ENCODE assay signal across 21 cellular contexts in genomic region chr1:195960580-195960979, GRCh38.
DNase-seq lines count a peak whose midpoint lies in the region; ATAC-seq, FAIRE-seq and TF ChIP-seq lines count a peak whose summit lies in the region.
"Had no signal": no experiment of that assay in that cellular context is flagged by ENCODE, and none has a peak within 500 bp of the region (broad histone marks: within the 10 kb centered on the region; RNA-seq: fewer than 3 reads in every experiment).

No MANE protein-coding gene starts in this region.

- no peak overlapping the region for H3K4me2 ChIP-seq in H1 (ENCODE audit: insufficient read depth in 1 of 2, low read depth in 2 of 2, low read length in 2 of 2)
- H3K4me2 ChIP-seq: A549, KMS-11 had no signal

- H2AK5ac ChIP-seq in H1 (ENCODE audit: low read depth, low read length), result no peak overlapping the region

- intact Hi-C loops in left ventricle myocardium inferior (cut with micrococcal nuclease), result no loop called here

- no peak for FAIRE-seq in H1 (lab: Jason Lieb, UNC)
- FAIRE-seq: A549 had no signal

- H3K79me1 ChIP-seq in H1 (ENCODE audit: low read depth, low read length), result no peaks in the 10 kb centered on the region

- no peak overlapping the region for H2BK20ac ChIP-seq in H1 (ENCODE audit: low read length)

- H3K23ac ChIP-seq in H1 (ENCODE audit: insufficient read length), result no peak overlapping the region

- H3K27ac ChIP-seq in H1 (ENCODE audit: low read depth, low read length), result no peak overlapping the region; the same call in 1 of the 2 replicates
- no peak overlapping the region for H3K27ac ChIP-seq in left ventricle myocardium inferior (replicated peaks)
- H3K27ac ChIP-seq: A549, KMS-11, SJSA1 had no signal

- H3K4me1 ChIP-seq in H1 (replicated peaks in 1 of 4; ENCODE audit: control insufficient read depth in 3 of 4, insufficient read depth in 4 of 4, low read length in 3 of 4), result peaks cover 0 to 3% (median 0%) of the 10 kb centered on the region in 4 experiments; a peak in 2 of 7 replicates
- no peaks in the 10 kb centered on the region for H3K4me1 ChIP-seq in left ventricle myocardium inferior
- H3K4me1 ChIP-seq: A549, SJSA1 had no signal

- no peak overlapping the region for H3K4ac ChIP-seq in H1 (replicated peaks; ENCODE audit: insufficient read length, low read depth, low read length)

- H3K9me3 ChIP-seq in H1 (ENCODE audit: insufficient read depth in 2 of 2, low read depth in 1 of 2, low read length in 1 of 2) (no peaks in the 10 kb centered on the region), left ventricle myocardium inferior (replicated peaks) (no peaks in the 10 kb centered on the region)
- H3K9me3 ChIP-seq: A549, HAP-1, SJSA1 had no signal

- no peak overlapping the region for H3K14ac ChIP-seq in H1 (ENCODE audit: insufficient read length)

- no peak overlapping the region for H3K18ac ChIP-seq in H1 (ENCODE audit: extremely low read depth, low read length)

- H2BK120ac ChIP-seq in H1 (replicated peaks; ENCODE audit: low read depth, low read length), result no peak overlapping the region

- H4K91ac ChIP-seq in H1 (replicated peaks; ENCODE audit: insufficient read length, low read length), result no peak overlapping the region

- peak overlapping the region; percentile 93; the same call in 1 of the 2 replicates for H2AFZ ChIP-seq in H1 (ENCODE audit: low read length)

- H3K36me3 ChIP-seq in H1 (ENCODE audit: control insufficient read depth in 2 of 4, insufficient read depth in 4 of 4, low read length in 3 of 4) (no peaks in the 10 kb centered on the region), left ventricle myocardium inferior (no peaks in the 10 kb centered on the region)
- H3K36me3 ChIP-seq: HAP-1, SJSA1 had no signal

- H3K27me3 ChIP-seq in H1 (replicated peaks in 1 of 4; ENCODE audit: control insufficient read depth in 3 of 4, extremely low read depth in 1 of 4, insufficient read depth in 3 of 4, low read length in 3 of 4), result no peaks in the 10 kb centered on the region
- no peaks in the 10 kb centered on the region for H3K27me3 ChIP-seq in left ventricle myocardium inferior (ENCODE audit: low read depth)
- H3K27me3 ChIP-seq: SJSA1 had no signal

- no peak overlapping the region for H2BK12ac ChIP-seq in H1 (ENCODE audit: low read depth, low read length)

- H3K9ac ChIP-seq in H1 (replicated peaks in 1 of 4; ENCODE audit: extremely low read depth in 1 of 4, low read depth in 3 of 4, low read length in 3 of 4), result no peak overlapping the region
- H3K9ac ChIP-seq: KMS-11 had no signal

- CTCF ChIA-PET in H1 (lab: Charles Lee; ENCODE audit: partially characterized antibody), result interaction anchor here (1.2 kb wide), 1 partner anchor 13 kb away, joined by 4 read pairs; no protein-coding TSS in a partner anchor

- TF ChIP-seq CTCF in H1 (IDR thresholded peaks at IDR 0.05; ENCODE audit: control extremely low read depth in 1 of 3, insufficient read depth in 1 of 3, low read depth in 1 of 3, low read length in 3 of 3) (no peak), left ventricle myocardium inferior (IDR thresholded peaks at IDR 0.05; ENCODE audit: borderline replicate concordance) (no peak)

- H3K4me3 ChIP-seq in H1 (ENCODE audit: extremely low read depth in 1 of 4, insufficient read depth in 2 of 4, low read depth in 3 of 4, low read length in 4 of 4) (no peak overlapping the region), left ventricle myocardium inferior (no peak overlapping the region)
- H3K4me3 ChIP-seq: A549, HAP-1, SJSA1 had no signal

- no peak overlapping the region for H4K5ac ChIP-seq in H1 (ENCODE audit: insufficient read length, low read depth, low read length)

- no peaks in the 10 kb centered on the region for H4K20me1 ChIP-seq in H1 (replicated peaks in 1 of 2; ENCODE audit: control insufficient read depth in 1 of 2, insufficient read depth in 2 of 2, low read length in 2 of 2)

- no peak overlapping the region for H2BK15ac ChIP-seq in H1 (ENCODE audit: low read length)

- ATAC-seq in GM18870 (IDR thresholded peaks at IDR 0.05; ENCODE audit: unreplicated experiment) (peak; percentile 67), HG02588 (IDR thresholded peaks at IDR 0.05; ENCODE audit: unreplicated experiment) (peak; percentile 69), HG03378 (IDR thresholded peaks at IDR 0.05; ENCODE audit: unreplicated experiment) (peak; percentile 47), GM18505 (IDR thresholded peaks at IDR 0.05; ENCODE audit: unreplicated experiment) (no peak), GM18519 (IDR thresholded peaks at IDR 0.05; ENCODE audit: low FRiP score, unreplicated experiment) (no peak)
- ATAC-seq: A549, Right ventricle myocardium inferior had no signal

- no peak for TF ChIP-seq POLR2A in H1 (IDR thresholded peaks at IDR 0.05; ENCODE audit: control extremely low read depth in 1 of 2, low read depth in 2 of 2, low read length in 2 of 2)
- no peak for TF ChIP-seq POLR2A in GM18505 (IDR thresholded peaks at IDR 0.05; ENCODE audit: borderline replicate concordance, extremely low read depth, insufficient read depth, insufficient read length)

- POLR2A ChIA-PET in H1 (lab: Charles Lee; ENCODE audit: partially characterized antibody), result no interaction called here

- no peak for DNase-seq in H1 (ENCODE audit: low read depth in 1 of 2, low spot score in 2 of 2)
- DNase-seq in DMS 273 treated with DMSO at 0.1 percent for 48 hours (lab: John Stamatoyannopoulos, UW), result no peak
- DNase-seq in left ventricle myocardium inferior, result no peak
- DNase-seq: EL, GF-D8, MV-4-11, NCI-H1105 treated with DMSO at 0.1 percent for 48 hours, NCI-H2029 treated with DMSO at 0.1 percent for 48 hours, NCI-H2171, NCI-H524 treated with DMSO at 0.1 percent for 48 hours, NCI-H82 had no signal

- no peak for TF ChIP-seq EP300 in H1 (IDR thresholded peaks at IDR 0.05; ENCODE audit: borderline replicate concordance in 1 of 2, low read depth in 2 of 2, low read length in 2 of 2)

- no peak overlapping the region for H2BK5ac ChIP-seq in H1 (ENCODE audit: low read depth, low read length)

- TF ChIP-seq RAD21 in H1 (IDR thresholded peaks at IDR 0.05 in 1 of 2, conservative IDR thresholded peaks at IDR 0.05 in 1 of 2; ENCODE audit: low read depth in 2 of 2, low read length in 2 of 2), result no peak

- H3K23me2 ChIP-seq in H1 (ENCODE audit: low read depth, low read length), result no peaks in the 10 kb centered on the region

- no peaks in the 10 kb centered on the region for H3K79me2 ChIP-seq in H1 (ENCODE audit: control insufficient read depth in 1 of 2, insufficient read depth in 2 of 2, low read length in 2 of 2)

- no peak overlapping the region for H4K8ac ChIP-seq in H1 (ENCODE audit: extremely low read depth, insufficient read depth, low read length)

- H3K56ac ChIP-seq in H1 (replicated peaks; ENCODE audit: insufficient read length, low read depth, low read length), result no peak overlapping the region

- 79% methylated on average over 2 of the region's 2 CpGs; no CpG with 5 or more reads in 1 of the 2 experiments for WGBS in H1 (ENCODE audit: extremely low coverage in 1 of 2, insufficient coverage in 1 of 2, insufficient read length in 1 of 2, insufficient replicate concordance in 2 of 2, low coverage in 1 of 2, low lambda C conversion rate in 2 of 2, missing lambda C conversion rate in 1 of 2), 2 experiments

TF ChIP-seq in H1, 55 proteins besides CTCF, POLR2A, EP300 and RAD21:
- TF ChIP-seq ZNF274 (IDR thresholded peaks at IDR 0.05; ENCODE audit: borderline replicate concordance, extremely low read depth, low read length) (no peak), EGR1 (IDR thresholded peaks at IDR 0.05; ENCODE audit: borderline replicate concordance, low read depth, low read length) (no peak), BACH1 (IDR thresholded peaks at IDR 0.05; ENCODE audit: low read length) (no peak), FOSL1 (IDR thresholded peaks at IDR 0.05; ENCODE audit: insufficient read depth, low read depth, low read length) (no peak), SUZ12 (IDR thresholded peaks at IDR 0.05; ENCODE audit: low read length) (no peak), GTF2F1 (IDR thresholded peaks at IDR 0.05; ENCODE audit: borderline replicate concordance, low read depth, low read length) (no peak), RNF2 (IDR thresholded peaks at IDR 0.05; ENCODE audit: borderline replicate concordance, low read depth, low read length, missing control alignments, poor library complexity, severe bottlenecking) (no peak), CREB1 (IDR thresholded peaks at IDR 0.05) (no peak), RBBP5 (IDR thresholded peaks at IDR 0.05; ENCODE audit: borderline replicate concordance, low read depth, low read length) (no peak), KDM5A (IDR thresholded peaks at IDR 0.05; ENCODE audit: low read length) (no peak), SP4 (IDR thresholded peaks at IDR 0.05; ENCODE audit: low read length) (no peak)

Comparison
In these comparisons a context has a peak if more than half of its experiments do, and no peak if none do; other contexts are left out.
1. ATAC-seq: peak in GM18870 (single experiment), HG02588 (single experiment) and HG03378 (single experiment); none in GM18505 (single experiment) and GM18519 (single experiment).